In the genomic region with DNA sequence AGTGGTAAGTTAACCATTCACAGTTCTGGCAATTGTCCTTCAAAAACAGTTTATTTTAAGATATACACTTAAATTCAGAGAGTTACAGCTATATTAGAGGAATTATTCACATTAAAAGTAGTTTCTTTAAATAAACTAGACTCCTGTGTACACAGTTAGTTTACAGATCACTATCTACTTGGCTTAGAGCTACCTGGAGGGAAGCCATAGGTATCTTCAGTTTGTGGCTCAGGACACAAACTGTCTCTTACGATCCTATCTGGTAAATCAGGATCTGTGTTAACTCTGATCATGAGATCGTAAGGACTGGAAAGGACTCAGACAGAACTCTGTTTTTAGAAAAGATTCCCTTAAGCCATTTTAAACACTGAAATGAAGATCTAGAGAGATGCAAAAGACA, we compare ENCODE assay signal across 17 cellular contexts.
A peak's percentile ranks its signal among the peaks of the same experiment; 100 is the strongest.
DNase-seq lines count a peak whose midpoint lies in the region; ATAC-seq and TF ChIP-seq lines count a peak whose summit lies in the region.
"Had no signal": no experiment of that assay in that cellular context is flagged by ENCODE, and none has a peak within 500 bp of the region (broad histone marks: within the 10 kb centered on the region; RNA-seq: fewer than 3 reads in every experiment).

No MANE protein-coding gene starts in this region.

- ATAC-seq in PC-3 (peak; percentile 35), right lobe of liver (peak; percentile 92 to 98 (median 94)), GM18861 (IDR thresholded peaks at IDR 0.05; ENCODE audit: unreplicated experiment) (no peak), HG02840 (IDR thresholded peaks at IDR 0.05; ENCODE audit: low FRiP score, unreplicated experiment) (no peak), HG02610 (IDR thresholded peaks at IDR 0.05; ENCODE audit: unreplicated experiment) (no peak)
- no peak for ATAC-seq in stimulated activated effector memory CD8-positive, alpha-beta T cell treated with anti-CD3 and anti-CD28 coated beads, Interleukin-12 subunit alpha, Interleukin-12 subunit beta, amount 100 ng/mL, for 72 hours

- peak overlapping the region; percentile 51 for H3K27ac ChIP-seq in 22Rv1
- no peak overlapping the region for H3K27ac ChIP-seq in PC-3 (ENCODE audit: low read length)
- H3K27ac ChIP-seq in right lobe of liver: no peak overlapping the region

- DNase-seq in PC-3: peak; percentile 25
- DNase-seq in right lobe of liver: no peak
- DNase-seq in stimulated activated effector memory CD8-positive, alpha-beta T cell treated with anti-CD3 and anti-CD28 coated beads, Interleukin-12 subunit alpha, Interleukin-12 subunit beta, amount 100 ng/mL, for 72 hours (ENCODE audit: low spot score in 2 of 2): no peak
- DNase-seq: C1 segment of cervical spinal cord; Calu3; CD4-positive, alpha-beta memory T cell; COR-L47; DMS53; DMS79 treated with DMSO at 0.1 percent for 48 hours; GF-D8; GOT3; HFFc6 had no signal

- no peaks in the 10 kb centered on the region for H3K79me2 ChIP-seq in PC-3 (ENCODE audit: low read length)

- TF ChIP-seq CTCF in 22Rv1 (IDR thresholded peaks at IDR 0.05) (no peak), PC-3 (conservative IDR thresholded peaks at IDR 0.05; ENCODE audit: low read depth, low read length) (no peak), right lobe of liver (IDR thresholded peaks at IDR 0.05) (no peak)

- H3K27me3 ChIP-seq in PC-3 (ENCODE audit: low read length) (no peaks in the 10 kb centered on the region), right lobe of liver (no peaks in the 10 kb centered on the region)

- H2AFZ ChIP-seq in PC-3 (ENCODE audit: low read length): no peak overlapping the region

- peak overlapping the region; percentile 61 for H3K27ac Mint-ChIP-seq in stimulated activated effector memory CD8-positive, alpha-beta T cell treated with anti-CD3 and anti-CD28 coated beads, Interleukin-12 subunit alpha, Interleukin-12 subunit beta, amount 100 ng/mL, for 72 hours
- H3K27ac Mint-ChIP-seq: CD4-positive, alpha-beta memory T cell; HFFc6 had no signal

- no peak overlapping the region for H3K9ac ChIP-seq in PC-3 (ENCODE audit: low read length)

- no peak overlapping the region for H3K4me3 Mint-ChIP-seq in stimulated activated effector memory CD8-positive, alpha-beta T cell treated with anti-CD3 and anti-CD28 coated beads, Interleukin-12 subunit alpha, Interleukin-12 subunit beta, amount 100 ng/mL, for 72 hours
- H3K4me3 Mint-ChIP-seq: CD4-positive, alpha-beta memory T cell; HFFc6 had no signal

- H3K4me1 ChIP-seq in PC-3 (ENCODE audit: insufficient read depth, low read length) (no peaks in the 10 kb centered on the region), right lobe of liver (peaks cover 0 to 7% (median 0%) of the 10 kb centered on the region in 4 donors)

- no peak overlapping the region for H3K4me2 ChIP-seq in PC-3 (ENCODE audit: low read length)

- H3K9me3 Mint-ChIP-seq in stimulated activated effector memory CD8-positive, alpha-beta T cell treated with anti-CD3 and anti-CD28 coated beads, Interleukin-12 subunit alpha, Interleukin-12 subunit beta, amount 100 ng/mL, for 72 hours: no peaks in the 10 kb centered on the region
- H3K9me3 Mint-ChIP-seq: CD4-positive, alpha-beta memory T cell; HFFc6 had no signal

- H3K9me2 ChIP-seq in PC-3 (replicated peaks; ENCODE audit: low read length): no peaks in the 10 kb centered on the region

- CTCF ChIA-PET in PC-3 (lab: Charles Lee): no interaction called here

- no peaks in the 10 kb centered on the region for H3F3A ChIP-seq in PC-3 (ENCODE audit: low read length, unreplicated experiment)

- H4K20me1 ChIP-seq in PC-3 (ENCODE audit: low read length): no peaks in the 10 kb centered on the region

- intact Hi-C loops in PC-3 (cut with micrococcal nuclease) (no loop called here), right lobe of liver (cut with DNase I) (no loop called here)

- POLR2A ChIA-PET in PC-3 (lab: Charles Lee; ENCODE audit: unreplicated experiment): interaction anchor here (0.5 kb wide), 1 partner anchor 50 kb away, joined by 6 read pairs; no protein-coding TSS in a partner anchor

- H3K9me3 ChIP-seq in PC-3 (ENCODE audit: low read length) (no peaks in the 10 kb centered on the region), right lobe of liver (no peaks in the 10 kb centered on the region)
- H3K9me3 ChIP-seq: HAP-1 had no signal

- H3K36me3 ChIP-seq in PC-3 (ENCODE audit: low read depth, low read length): no peaks in the 10 kb centered on the region
- H3K36me3 ChIP-seq in right lobe of liver: peaks cover 0 to 4% (median 2%) of the 10 kb centered on the region in 4 donors

- peaks cover 55% of the 10 kb centered on the region for H3K36me3 Mint-ChIP-seq in stimulated activated effector memory CD8-positive, alpha-beta T cell treated with anti-CD3 and anti-CD28 coated beads, Interleukin-12 subunit alpha, Interleukin-12 subunit beta, amount 100 ng/mL, for 72 hours

- no TSS peak for BruUV-seq in PC-3 (replicated peaks; lab: Mats Ljungman, UMichigan)

- H3K4me3 ChIP-seq in PC-3 (ENCODE audit: low read length) (no peak overlapping the region), right lobe of liver (no peak overlapping the region)
- H3K4me3 ChIP-seq: HAP-1 had no signal

- WGBS in right lobe of liver (ENCODE audit: insufficient coverage, low coverage, low lambda C conversion rate, missing lambda C conversion rate): 18% methylated on average over 1 of the region's 2 CpGs

- TF ChIP-seq POLR2A in right lobe of liver (IDR thresholded peaks at IDR 0.05): no peak

- no peaks in the 10 kb centered on the region for H3K4me1 Mint-ChIP-seq in stimulated activated effector memory CD8-positive, alpha-beta T cell treated with anti-CD3 and anti-CD28 coated beads, Interleukin-12 subunit alpha, Interleukin-12 subunit beta, amount 100 ng/mL, for 72 hours

Comparison
In these comparisons a context has a peak if more than half of its experiments do, and no peak if none do; other contexts are left out.
1. ATAC-seq: peak in PC-3 (single experiment) and right lobe of liver (4 of 4); none in stimulated activated effector memory CD8-positive, alpha-beta T cell treated with anti-CD3 and anti-CD28 coated beads, Interleukin-12 subunit alpha, Interleukin-12 subunit beta, amount 100 ng/mL, for 72 hours (single experiment), GM18861 (single experiment), HG02840 (single experiment) and HG02610 (single experiment).